In genomic region chr2:197233473-197233872, GRCh38 we compare ENCODE assay signal across 21 cellular contexts.
DNase-seq lines count a peak whose midpoint lies in the region; ATAC-seq, FAIRE-seq and TF ChIP-seq lines count a peak whose summit lies in the region.
"Had no signal": no experiment of that assay in that cellular context is flagged by ENCODE, and none has a peak within 500 bp of the region (broad histone marks: within the 10 kb centered on the region; RNA-seq: fewer than 3 reads in every experiment).

No MANE protein-coding gene starts in this region.

- ATAC-seq in GM21381 (IDR thresholded peaks at IDR 0.05; ENCODE audit: unreplicated experiment) = no peak
- ATAC-seq: GM12878 had no signal

- no peaks in the 10 kb centered on the region for H3K27me3 Mint-ChIP-seq in activated naive CD4-positive, alpha-beta T cell treated with anti-CD3 and anti-CD28 coated beads for 36 hours (ENCODE audit: low read depth)
- no peaks in the 10 kb centered on the region for H3K27me3 Mint-ChIP-seq in activated naive CD4-positive, alpha-beta T cell treated with anti-CD3 and anti-CD28 coated beads, Interleukin-2, amount 10 ng/mL, durations not matched to agents 7 days and 5 days
- H3K27me3 Mint-ChIP-seq in activated naive CD8-positive, alpha-beta T cell treated with anti-CD3 and anti-CD28 coated beads for 36 hours = no peaks in the 10 kb centered on the region
- H3K27me3 Mint-ChIP-seq in progenitor cell of endocrine pancreas (no peaks in the 10 kb centered on the region), mesothelial cell of epicardium (ENCODE audit: low read depth) (peaks cover 2% of the 10 kb centered on the region)

- TF ChIP-seq CTCF in progenitor cell of endocrine pancreas (IDR thresholded peaks at IDR 0.05; ENCODE audit: unreplicated experiment) (no peak), mesothelial cell of epicardium (IDR thresholded peaks at IDR 0.05; ENCODE audit: unreplicated experiment) (no peak)

- peak overlapping the region; percentile 48 for H3K27ac Mint-ChIP-seq in activated naive CD4-positive, alpha-beta T cell treated with anti-CD3 and anti-CD28 coated beads for 36 hours
- H3K27ac Mint-ChIP-seq in activated naive CD4-positive, alpha-beta T cell treated with anti-CD3 and anti-CD28 coated beads, Interleukin-2, amount 10 ng/mL, durations not matched to agents 7 days and 5 days = no peak overlapping the region
- H3K27ac Mint-ChIP-seq in activated naive CD8-positive, alpha-beta T cell treated with anti-CD3 and anti-CD28 coated beads for 36 hours = peak overlapping the region; percentile 83
- H3K27ac Mint-ChIP-seq in progenitor cell of endocrine pancreas (no peak overlapping the region), mesothelial cell of epicardium (no peak overlapping the region)
- H3K27ac Mint-ChIP-seq: HFFc6 had no signal

- intact Hi-C loops in activated naive CD4-positive, alpha-beta T cell treated with anti-CD3 and anti-CD28 coated beads for 36 hours (cut with micrococcal nuclease) = no loop called here

- H3K4me3 Mint-ChIP-seq in activated naive CD4-positive, alpha-beta T cell treated with anti-CD3 and anti-CD28 coated beads for 36 hours = no peak overlapping the region
- H3K4me3 Mint-ChIP-seq in activated naive CD4-positive, alpha-beta T cell treated with anti-CD3 and anti-CD28 coated beads, Interleukin-2, amount 10 ng/mL, durations not matched to agents 7 days and 5 days = no peak overlapping the region
- no peak overlapping the region for H3K4me3 Mint-ChIP-seq in activated naive CD8-positive, alpha-beta T cell treated with anti-CD3 and anti-CD28 coated beads for 36 hours
- H3K4me3 Mint-ChIP-seq in progenitor cell of endocrine pancreas (ENCODE audit: low read depth) (no peak overlapping the region), mesothelial cell of epicardium (no peak overlapping the region)
- H3K4me3 Mint-ChIP-seq: HFFc6 had no signal

- no peaks in the 10 kb centered on the region for H3K9me3 Mint-ChIP-seq in activated naive CD4-positive, alpha-beta T cell treated with anti-CD3 and anti-CD28 coated beads for 36 hours
- no peaks in the 10 kb centered on the region for H3K9me3 Mint-ChIP-seq in activated naive CD4-positive, alpha-beta T cell treated with anti-CD3 and anti-CD28 coated beads, Interleukin-2, amount 10 ng/mL, durations not matched to agents 7 days and 5 days
- H3K9me3 Mint-ChIP-seq in activated naive CD8-positive, alpha-beta T cell treated with anti-CD3 and anti-CD28 coated beads for 36 hours = peaks cover 2% of the 10 kb centered on the region
- H3K9me3 Mint-ChIP-seq in progenitor cell of endocrine pancreas (ENCODE audit: low read depth) = no peaks in the 10 kb centered on the region
- no peaks in the 10 kb centered on the region for H3K9me3 Mint-ChIP-seq in mesothelial cell of epicardium
- H3K9me3 Mint-ChIP-seq: HFFc6 had no signal

- H3K4me1 Mint-ChIP-seq in activated naive CD4-positive, alpha-beta T cell treated with anti-CD3 and anti-CD28 coated beads for 36 hours (ENCODE audit: low read depth) = peaks cover 94% of the 10 kb centered on the region
- peaks cover 85% of the 10 kb centered on the region for H3K4me1 Mint-ChIP-seq in activated naive CD4-positive, alpha-beta T cell treated with anti-CD3 and anti-CD28 coated beads, Interleukin-2, amount 10 ng/mL, durations not matched to agents 7 days and 5 days
- H3K4me1 Mint-ChIP-seq in activated naive CD8-positive, alpha-beta T cell treated with anti-CD3 and anti-CD28 coated beads for 36 hours = peaks cover 86% of the 10 kb centered on the region
- no peaks in the 10 kb centered on the region for H3K4me1 Mint-ChIP-seq in progenitor cell of endocrine pancreas (ENCODE audit: low read depth)
- H3K4me1 Mint-ChIP-seq in mesothelial cell of epicardium = no peaks in the 10 kb centered on the region

- peak; percentile 29 for FAIRE-seq in GM18507 (lab: Jason Lieb, UNC)
- FAIRE-seq: GM12878, H54 had no signal

- CTCF ChIA-PET in activated naive CD4-positive, alpha-beta T cell treated with anti-CD3 and anti-CD28 coated beads for 36 hours (lab: Charles Lee) = interaction anchor here (0.7 kb wide), 1 partner anchor 22 kb away, joined by 4 read pairs; no protein-coding TSS in a partner anchor
- CTCF ChIA-PET in activated naive CD4-positive, alpha-beta T cell treated with anti-CD3 and anti-CD28 coated beads, Interleukin-2, amount 10 ng/mL, durations not matched to agents 7 days and 5 days (lab: Charles Lee) = no interaction called here

- H3K36me3 Mint-ChIP-seq in activated naive CD4-positive, alpha-beta T cell treated with anti-CD3 and anti-CD28 coated beads for 36 hours (ENCODE audit: low read depth) = peaks cover 7% of the 10 kb centered on the region
- H3K36me3 Mint-ChIP-seq in activated naive CD4-positive, alpha-beta T cell treated with anti-CD3 and anti-CD28 coated beads, Interleukin-2, amount 10 ng/mL, durations not matched to agents 7 days and 5 days = peaks cover 37% of the 10 kb centered on the region
- peaks cover 38% of the 10 kb centered on the region for H3K36me3 Mint-ChIP-seq in activated naive CD8-positive, alpha-beta T cell treated with anti-CD3 and anti-CD28 coated beads for 36 hours
- no peaks in the 10 kb centered on the region for H3K36me3 Mint-ChIP-seq in progenitor cell of endocrine pancreas (ENCODE audit: insufficient read depth)
- no peaks in the 10 kb centered on the region for H3K36me3 Mint-ChIP-seq in mesothelial cell of epicardium

- no peak for DNase-seq in activated naive CD4-positive, alpha-beta T cell treated with anti-CD3 and anti-CD28 coated beads for 36 hours
- no peak for DNase-seq in activated naive CD4-positive, alpha-beta T cell treated with anti-CD3 and anti-CD28 coated beads, Interleukin-2, amount 10 ng/mL, durations not matched to agents 7 days and 5 days
- DNase-seq in GM18507 (ENCODE audit: extremely low spot score, insufficient read length, low read depth) (no peak), renal cortical epithelial cell (ENCODE audit: low read depth) (peak; percentile 34), progenitor cell of endocrine pancreas (ENCODE audit: low spot score, unreplicated experiment) (no peak), mesothelial cell of epicardium (ENCODE audit: low spot score in 2 of 2, unreplicated experiment in 2 of 2) (no peak)
- DNase-seq in activated naive CD8-positive, alpha-beta T cell treated with anti-CD3 and anti-CD28 coated beads for 36 hours = no peak
- DNase-seq: AML-193, DMS79 treated with DMSO at 0.1 percent for 48 hours, GDM1, HFFc6, Karpas-422, MG63, NCI-H1092, NCI-H146, NCI-H2081, NCI-H510A treated with DMSO at 0.1 percent for 48 hours, PC-9 had no signal

Comparison
In these comparisons a context has a peak if more than half of its experiments do, and no peak if none do; other contexts are left out.
1. H3K27ac Mint-ChIP-seq: peak in activated naive CD4-positive, alpha-beta T cell treated with anti-CD3 and anti-CD28 coated beads for 36 hours (single experiment) and activated naive CD8-positive, alpha-beta T cell treated with anti-CD3 and anti-CD28 coated beads for 36 hours (single experiment); none in activated naive CD4-positive, alpha-beta T cell treated with anti-CD3 and anti-CD28 coated beads, Interleukin-2, amount 10 ng/mL, durations not matched to agents 7 days and 5 days (single experiment), progenitor cell of endocrine pancreas (single experiment) and mesothelial cell of epicardium (single experiment).